1 cellular context compared by ENCODE assay signal in genomic region chr3:161213644-161214043, GRCh38.
TF ChIP-seq lines count a peak whose summit lies in the region.

No MANE protein-coding gene starts in this region.

TF ChIP-seq in GM23338, 12 proteins besides CTCF, POLR2A, EP300 and RAD21 (continued from another document):
- TF ChIP-seq ZNF462 (CRISPR knock-in tag; IDR thresholded peaks at IDR 0.05) = no peak
- TF ChIP-seq POLR2AphosphoS5 (IDR thresholded peaks at IDR 0.05; ENCODE audit: low read depth) = no peak
- TF ChIP-seq REST (IDR thresholded peaks at IDR 0.05; ENCODE audit: unreplicated experiment) = no peak
- no peak for TF ChIP-seq ZNF331 (CRISPR knock-in tag; IDR thresholded peaks at IDR 0.05; ENCODE audit: low read depth)
- TF ChIP-seq EZH2 (IDR thresholded peaks at IDR 0.05; ENCODE audit: low read depth, unreplicated experiment) = no peak
- TF ChIP-seq EZH2phosphoT487 (IDR thresholded peaks at IDR 0.05; ENCODE audit: unreplicated experiment) = no peak
- no peak for TF ChIP-seq CREB1 (CRISPR knock-in tag; IDR thresholded peaks at IDR 0.05; ENCODE audit: low read depth)
- no peak for TF ChIP-seq STAT1 (IDR thresholded peaks at IDR 0.05; ENCODE audit: unreplicated experiment)
- TF ChIP-seq, protein P1, sequence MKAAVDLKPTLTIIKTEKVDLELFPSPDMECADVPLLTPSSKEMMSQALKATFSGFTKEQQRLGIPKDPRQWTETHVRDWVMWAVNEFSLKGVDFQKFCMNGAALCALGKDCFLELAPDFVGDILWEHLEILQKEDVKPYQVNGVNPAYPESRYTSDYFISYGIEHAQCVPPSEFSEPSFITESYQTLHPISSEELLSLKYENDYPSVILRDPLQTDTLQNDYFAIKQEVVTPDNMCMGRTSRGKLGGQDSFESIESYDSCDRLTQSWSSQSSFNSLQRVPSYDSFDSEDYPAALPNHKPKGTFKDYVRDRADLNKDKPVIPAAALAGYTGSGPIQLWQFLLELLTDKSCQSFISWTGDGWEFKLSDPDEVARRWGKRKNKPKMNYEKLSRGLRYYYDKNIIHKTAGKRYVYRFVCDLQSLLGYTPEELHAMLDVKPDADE (IDR thresholded peaks at IDR 0.05) = no peak
- no peak for TF ChIP-seq ZNF114 (CRISPR knock-in tag; IDR thresholded peaks at IDR 0.05)
- no peak for TF ChIP-seq JUNB (IDR thresholded peaks at IDR 0.05; ENCODE audit: unreplicated experiment)
TF ChIP-seq in GM23338: peak in this region for 0.
